Comparison of ENCODE assay signal across 8 cellular contexts in the genomic region with DNA sequence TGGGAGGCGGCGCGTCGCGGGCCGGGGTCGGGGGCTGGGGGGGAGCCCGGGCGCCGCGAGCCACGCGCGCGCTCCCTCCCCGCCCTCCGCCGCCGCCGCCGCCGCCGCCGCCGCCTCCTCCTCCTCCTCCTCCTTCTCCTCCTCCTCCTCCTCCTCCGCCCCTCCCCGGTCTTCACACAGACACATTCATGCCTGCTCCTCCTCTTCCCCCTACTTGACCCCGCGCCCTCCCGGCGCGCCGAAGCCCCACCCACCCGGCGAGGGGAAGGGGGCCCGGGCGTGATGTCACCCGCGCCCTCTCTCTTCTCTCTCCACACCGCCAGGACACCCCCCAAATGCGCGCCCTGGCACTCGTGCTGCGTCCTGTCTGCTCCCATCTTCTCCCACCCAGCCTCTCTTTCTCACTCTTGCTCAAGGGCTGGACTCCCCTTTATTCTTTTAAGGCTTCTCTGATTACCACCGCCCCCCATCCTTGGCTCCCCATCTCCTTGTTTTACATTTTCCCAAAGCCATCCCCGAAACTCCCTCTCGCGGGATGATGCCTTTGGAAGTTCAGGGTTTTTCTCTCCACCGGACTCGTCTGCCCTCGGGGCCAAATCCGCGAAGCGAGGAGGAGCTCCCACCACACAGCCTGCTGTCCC. TPM values are rescaled to one million over a fixed set of nuclear protein-coding genes. Genes with fewer than 3 reads are reported as not detected.
A peak's percentile ranks its signal among the peaks of the same experiment; 100 is the strongest.
DNase-seq lines count a peak whose midpoint lies in the region; ATAC-seq and FAIRE-seq lines count a peak whose summit lies in the region.

No MANE protein-coding gene starts in this region.

- no peak for FAIRE-seq in GM19239 (lab: Jason Lieb, UNC)

- intact Hi-C loops in aorta (cut with DNase I): loop anchor here in 1 of 2 donors (10.0 kb wide), 1 partner anchor 93 kb away; no protein-coding TSS in a partner anchor

- ATAC-seq in GM19372 (IDR thresholded peaks at IDR 0.05; ENCODE audit: low read depth, unreplicated experiment) (peak; percentile 13), esophagus mucosa (peak; percentile 23), aorta (ENCODE audit: low FRiP score) (peak; percentile 79), HG03045 (IDR thresholded peaks at IDR 0.05; ENCODE audit: unreplicated experiment) (no peak)

- H3K4me1 ChIP-seq in aorta (ENCODE audit: control insufficient read depth in 1 of 2, insufficient read depth in 2 of 2, low read length in 2 of 2): no peaks in the 10 kb centered on the region

- 4 to 12% methylated on average over 21 to 52 of the region's 54 CpGs for WGBS in aorta, 2 donors

- H3K27me3 ChIP-seq in aorta (ENCODE audit: control insufficient read depth in 1 of 2, insufficient read depth in 2 of 2, low read length in 1 of 2): no peaks in the 10 kb centered on the region

- H3K9ac ChIP-seq in SK-N-MC (ENCODE audit: insufficient read length): no peak overlapping the region

- no peaks in the 10 kb centered on the region for H3K36me3 ChIP-seq in SK-N-MC (ENCODE audit: insufficient read depth, low read length)
- no peaks in the 10 kb centered on the region for H3K36me3 ChIP-seq in aorta (ENCODE audit: control insufficient read depth in 1 of 2, insufficient read depth in 2 of 2, low read length in 1 of 2)

- peak overlapping the region; percentile 89 for H3K4me3 ChIP-seq in SK-N-MC
- H3K4me3 ChIP-seq in aorta (ENCODE audit: low read length in 2 of 2): peak overlapping the region; percentile 86 to 90

- DNase-seq in SK-N-MC (ENCODE audit: low read depth, low spot score) (no peak), mucosa of gallbladder (ENCODE audit: low spot score) (peak; percentile 49), aorta (peak; percentile 83 to 86), GM19239 (ENCODE audit: insufficient read length, low spot score) (no peak)
- no peak for DNase-seq in stimulated activated naive CD4-positive, alpha-beta T cell (lab: John Stamatoyannopoulos, UW)

- H3K27ac ChIP-seq in SK-N-MC (no peak overlapping the region), aorta (ENCODE audit: low read depth in 1 of 2, low read length in 2 of 2) (peak overlapping the region; percentile 68 to 91)

- H3K9me3 ChIP-seq in SK-N-MC (ENCODE audit: low read depth, low read length) (no peaks in the 10 kb centered on the region), aorta (ENCODE audit: control insufficient read depth, low read length) (no peaks in the 10 kb centered on the region)

RNA-seq across cellular contexts. Expression of gene GLI3, which starts 1.0 kb away (rescaled TPM):
- total RNA-seq in esophagus mucosa (15.0 TPM), mucosa of gallbladder (9.8 TPM), aorta (10 to 100 TPM; 21.3 to 34.9 TPM)
- polyA plus RNA-seq in aorta: 1 to 10 TPM in 1 of 2 donors, under 1 TPM in 1; 0.50 to 1.2 TPM

Comparison
In these comparisons a context has a peak if more than half of its experiments do, and no peak if none do; other contexts are left out.
1. DNase-seq: peak in mucosa of gallbladder (single experiment) and aorta (2 of 2); none in SK-N-MC (single experiment), stimulated activated naive CD4-positive, alpha-beta T cell (0 of 6) and GM19239 (single experiment).